Comparison of ENCODE assay signal across 9 cellular contexts in genomic region chr15:77031376-77032050, GRCh38.
DNase-seq lines count a peak whose midpoint lies in the region; ATAC-seq and TF ChIP-seq lines count a peak whose summit lies in the region.
"Had no signal": no experiment of that assay in that cellular context is flagged by ENCODE, and none has a peak within 500 bp of the region (broad histone marks: within the 10 kb centered on the region; RNA-seq: fewer than 3 reads in every experiment).

No MANE protein-coding gene starts in this region.

- peaks cover 16% of the 10 kb centered on the region for H3K4me1 ChIP-seq in KMS-11 (ENCODE audit: low read depth, poor library complexity, severe bottlenecking)
- H3K4me1 ChIP-seq: parathyroid adenoma had no signal

- no peak overlapping the region for H3K27ac ChIP-seq in KMS-11
- H3K27ac ChIP-seq: parathyroid adenoma had no signal

- no peak overlapping the region for H3K4me3 ChIP-seq in KMS-11 (IDR thresholded peaks at IDR 0.05; ENCODE audit: insufficient read depth, low read depth, low read length)

- H3K4me1 Mint-ChIP-seq in stimulated activated effector memory CD8-positive, alpha-beta T cell treated with anti-CD3 and anti-CD28 coated beads, Interleukin-12 subunit alpha, Interleukin-12 subunit beta, amount 100 ng/mL, for 72 hours = peaks cover 26% of the 10 kb centered on the region

- peak; percentile 43 for TF ChIP-seq CTCF in GM10266 (IDR thresholded peaks at IDR 0.05; ENCODE audit: control insufficient read depth, insufficient read depth, low read depth, missing control alignments)
- TF ChIP-seq CTCF in KMS-11 (conservative IDR thresholded peaks at IDR 0.05; ENCODE audit: low read depth, low read length) = peak; percentile 22; the same call in 1 of the 2 replicates

- H3K36me3 ChIP-seq in KMS-11 (ENCODE audit: insufficient read depth) = no peaks in the 10 kb centered on the region

- no peaks in the 10 kb centered on the region for H4K20me1 ChIP-seq in KMS-11 (ENCODE audit: insufficient read depth)

- H3K4me2 ChIP-seq in KMS-11 = no peak overlapping the region

- DNase-seq in GM10266 (ENCODE audit: extremely low spot score) (peak; percentile 73), SHP77 treated with DMSO at 0.1 percent for 48 hours (lab: John Stamatoyannopoulos, UW) (peak; percentile 52), ecto neural progenitor cell (ENCODE audit: low spot score) (peak; percentile 50), HK-2 (ENCODE audit: unreplicated experiment) (no peak), DMS114 treated with DMSO at 0.1 percent for 48 hours (lab: John Stamatoyannopoulos, UW; ENCODE audit: unreplicated experiment) (no peak)
- DNase-seq in stimulated activated effector memory CD8-positive, alpha-beta T cell treated with anti-CD3 and anti-CD28 coated beads, Interleukin-12 subunit alpha, Interleukin-12 subunit beta, amount 100 ng/mL, for 72 hours (ENCODE audit: low spot score in 2 of 2) = peak in 1 of 2 donors; percentile 3
- no peak for DNase-seq in central memory CD4-positive, alpha-beta T cell

- peaks cover 99% of the 10 kb centered on the region for H3K36me3 Mint-ChIP-seq in stimulated activated effector memory CD8-positive, alpha-beta T cell treated with anti-CD3 and anti-CD28 coated beads, Interleukin-12 subunit alpha, Interleukin-12 subunit beta, amount 100 ng/mL, for 72 hours

- no peak overlapping the region for H3K4me3 Mint-ChIP-seq in stimulated activated effector memory CD8-positive, alpha-beta T cell treated with anti-CD3 and anti-CD28 coated beads, Interleukin-12 subunit alpha, Interleukin-12 subunit beta, amount 100 ng/mL, for 72 hours

- H3K79me2 ChIP-seq in KMS-11 (ENCODE audit: insufficient read depth, low read depth) = no peaks in the 10 kb centered on the region
- H3K79me2 ChIP-seq: parathyroid adenoma had no signal

- H3K9me3 Mint-ChIP-seq in stimulated activated effector memory CD8-positive, alpha-beta T cell treated with anti-CD3 and anti-CD28 coated beads, Interleukin-12 subunit alpha, Interleukin-12 subunit beta, amount 100 ng/mL, for 72 hours = no peaks in the 10 kb centered on the region

- no peak overlapping the region for H3K9ac ChIP-seq in KMS-11
- H3K9ac ChIP-seq: parathyroid adenoma had no signal

- peak overlapping the region; percentile 91 for H3K27ac Mint-ChIP-seq in stimulated activated effector memory CD8-positive, alpha-beta T cell treated with anti-CD3 and anti-CD28 coated beads, Interleukin-12 subunit alpha, Interleukin-12 subunit beta, amount 100 ng/mL, for 72 hours

- no peaks in the 10 kb centered on the region for H3K27me3 ChIP-seq in KMS-11 (ENCODE audit: insufficient read depth, low read depth)

- peak; percentile 57 for ATAC-seq in stimulated activated effector memory CD8-positive, alpha-beta T cell treated with anti-CD3 and anti-CD28 coated beads, Interleukin-12 subunit alpha, Interleukin-12 subunit beta, amount 100 ng/mL, for 72 hours

- no peak overlapping the region for H2AFZ ChIP-seq in KMS-11 (ENCODE audit: low read depth)
- H2AFZ ChIP-seq: parathyroid adenoma had no signal

Comparison
In these comparisons a context has a peak if more than half of its experiments do, and no peak if none do; other contexts are left out.
1. DNase-seq: peak in GM10266 (single experiment), SHP77 treated with DMSO at 0.1 percent for 48 hours (single experiment) and ecto neural progenitor cell (single experiment); none in HK-2 (single experiment), DMS114 treated with DMSO at 0.1 percent for 48 hours (single experiment) and central memory CD4-positive, alpha-beta T cell (single experiment).